1 cellular context compared by ENCODE assay signal in the genomic region with DNA sequence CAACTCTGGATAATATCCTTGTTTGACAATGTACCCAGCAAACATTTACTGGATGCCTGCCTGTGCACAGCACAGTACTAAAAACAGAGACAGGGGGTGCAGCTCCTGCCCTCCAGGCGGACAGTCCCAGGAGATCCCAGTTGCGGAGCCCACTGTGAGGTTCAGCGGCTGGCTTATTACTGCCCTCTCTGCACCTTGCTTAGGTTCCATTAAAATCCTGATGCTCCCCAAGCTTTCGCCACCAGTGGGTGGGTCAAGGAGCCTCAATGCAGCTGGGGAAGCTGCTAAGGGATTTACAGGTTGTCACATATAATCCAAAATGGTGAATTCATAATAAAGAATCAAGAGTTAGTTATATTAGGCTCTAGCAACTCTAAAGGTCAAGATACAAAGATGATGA.
TF ChIP-seq lines count a peak whose summit lies in the region.

No MANE protein-coding gene starts in this region.

TF ChIP-seq in GM23338, 12 proteins besides CTCF, POLR2A, EP300 and RAD21 (continued from another document):
- TF ChIP-seq, protein P1, sequence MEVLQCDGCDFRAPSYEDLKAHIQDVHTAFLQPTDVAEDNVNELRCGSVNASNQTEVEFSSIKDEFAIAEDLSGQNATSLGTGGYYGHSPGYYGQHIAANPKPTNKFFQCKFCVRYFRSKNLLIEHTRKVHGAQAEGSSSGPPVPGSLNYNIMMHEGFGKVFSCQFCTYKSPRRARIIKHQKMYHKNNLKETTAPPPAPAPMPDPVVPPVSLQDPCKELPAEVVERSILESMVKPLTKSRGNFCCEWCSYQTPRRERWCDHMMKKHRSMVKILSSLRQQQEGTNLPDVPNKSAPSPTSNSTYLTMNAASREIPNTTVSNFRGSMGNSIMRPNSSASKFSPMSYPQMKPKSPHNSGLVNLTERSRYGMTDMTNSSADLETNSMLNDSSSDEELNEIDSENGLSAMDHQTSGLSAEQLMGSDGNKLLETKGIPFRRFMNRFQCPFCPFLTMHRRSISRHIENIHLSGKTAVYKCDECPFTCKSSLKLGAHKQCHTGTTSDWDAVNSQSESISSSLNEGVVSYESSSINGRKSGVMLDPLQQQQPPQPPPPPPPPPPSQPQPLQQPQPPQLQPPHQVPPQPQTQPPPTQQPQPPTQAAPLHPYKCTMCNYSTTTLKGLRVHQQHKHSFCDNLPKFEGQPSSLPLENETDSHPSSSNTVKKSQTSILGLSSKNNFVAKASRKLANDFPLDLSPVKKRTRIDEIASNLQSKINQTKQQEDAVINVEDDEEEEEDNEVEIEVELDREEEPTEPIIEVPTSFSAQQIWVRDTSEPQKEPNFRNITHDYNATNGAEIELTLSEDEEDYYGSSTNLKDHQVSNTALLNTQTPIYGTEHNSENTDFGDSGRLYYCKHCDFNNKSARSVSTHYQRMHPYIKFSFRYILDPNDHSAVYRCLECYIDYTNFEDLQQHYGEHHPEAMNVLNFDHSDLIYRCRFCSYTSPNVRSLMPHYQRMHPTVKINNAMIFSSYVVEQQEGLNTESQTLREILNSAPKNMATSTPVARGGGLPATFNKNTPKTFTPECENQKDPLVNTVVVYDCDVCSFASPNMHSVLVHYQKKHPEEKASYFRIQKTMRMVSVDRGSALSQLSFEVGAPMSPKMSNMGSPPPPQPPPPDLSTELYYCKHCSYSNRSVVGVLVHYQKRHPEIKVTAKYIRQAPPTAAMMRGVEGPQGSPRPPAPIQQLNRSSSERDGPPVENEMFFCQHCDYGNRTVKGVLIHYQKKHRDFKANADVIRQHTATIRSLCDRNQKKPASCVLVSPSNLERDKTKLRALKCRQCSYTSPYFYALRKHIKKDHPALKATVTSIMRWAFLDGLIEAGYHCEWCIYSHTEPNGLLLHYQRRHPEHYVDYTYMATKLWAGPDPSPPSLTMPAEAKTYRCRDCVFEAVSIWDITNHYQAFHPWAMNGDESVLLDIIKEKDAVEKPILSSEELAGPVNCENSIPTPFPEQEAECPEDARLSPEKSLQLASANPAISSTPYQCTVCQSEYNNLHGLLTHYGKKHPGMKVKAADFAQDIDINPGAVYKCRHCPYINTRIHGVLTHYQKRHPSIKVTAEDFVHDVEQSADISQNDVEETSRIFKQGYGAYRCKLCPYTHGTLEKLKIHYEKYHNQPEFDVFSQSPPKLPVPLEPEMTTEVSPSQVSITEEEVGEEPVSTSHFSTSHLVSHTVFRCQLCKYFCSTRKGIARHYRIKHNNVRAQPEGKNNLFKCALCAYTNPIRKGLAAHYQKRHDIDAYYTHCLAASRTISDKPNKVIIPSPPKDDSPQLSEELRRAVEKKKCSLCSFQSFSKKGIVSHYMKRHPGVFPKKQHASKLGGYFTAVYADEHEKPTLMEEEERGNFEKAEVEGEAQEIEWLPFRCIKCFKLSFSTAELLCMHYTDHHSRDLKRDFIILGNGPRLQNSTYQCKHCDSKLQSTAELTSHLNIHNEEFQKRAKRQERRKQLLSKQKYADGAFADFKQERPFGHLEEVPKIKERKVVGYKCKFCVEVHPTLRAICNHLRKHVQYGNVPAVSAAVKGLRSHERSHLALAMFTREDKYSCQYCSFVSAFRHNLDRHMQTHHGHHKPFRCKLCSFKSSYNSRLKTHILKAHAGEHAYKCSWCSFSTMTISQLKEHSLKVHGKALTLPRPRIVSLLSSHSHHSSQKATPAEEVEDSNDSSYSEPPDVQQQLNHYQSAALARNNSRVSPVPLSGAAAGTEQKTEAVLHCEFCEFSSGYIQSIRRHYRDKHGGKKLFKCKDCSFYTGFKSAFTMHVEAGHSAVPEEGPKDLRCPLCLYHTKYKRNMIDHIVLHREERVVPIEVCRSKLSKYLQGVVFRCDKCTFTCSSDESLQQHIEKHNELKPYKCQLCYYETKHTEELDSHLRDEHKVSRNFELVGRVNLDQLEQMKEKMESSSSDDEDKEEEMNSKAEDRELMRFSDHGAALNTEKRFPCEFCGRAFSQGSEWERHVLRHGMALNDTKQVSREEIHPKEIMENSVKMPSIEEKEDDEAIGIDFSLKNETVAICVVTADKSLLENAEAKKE (CRISPR knock-in tag; IDR thresholded peaks at IDR 0.05): no peak
- TF ChIP-seq CREB1 (CRISPR knock-in tag; IDR thresholded peaks at IDR 0.05; ENCODE audit: low read depth): no peak
- TF ChIP-seq STAT1 (IDR thresholded peaks at IDR 0.05; ENCODE audit: unreplicated experiment): no peak
- no peak for TF ChIP-seq POLR2AphosphoS5 (IDR thresholded peaks at IDR 0.05; ENCODE audit: low read depth)
- TF ChIP-seq NANOG (IDR thresholded peaks at IDR 0.05; ENCODE audit: borderline replicate concordance): no peak
- no peak for TF ChIP-seq JUNB (IDR thresholded peaks at IDR 0.05; ENCODE audit: unreplicated experiment)
- no peak for TF ChIP-seq EZH2phosphoT487 (IDR thresholded peaks at IDR 0.05; ENCODE audit: unreplicated experiment)
- TF ChIP-seq EZH2 (IDR thresholded peaks at IDR 0.05; ENCODE audit: low read depth, unreplicated experiment): no peak
